Comparison of ENCODE assay signal across 8 cellular contexts in the genomic region with DNA sequence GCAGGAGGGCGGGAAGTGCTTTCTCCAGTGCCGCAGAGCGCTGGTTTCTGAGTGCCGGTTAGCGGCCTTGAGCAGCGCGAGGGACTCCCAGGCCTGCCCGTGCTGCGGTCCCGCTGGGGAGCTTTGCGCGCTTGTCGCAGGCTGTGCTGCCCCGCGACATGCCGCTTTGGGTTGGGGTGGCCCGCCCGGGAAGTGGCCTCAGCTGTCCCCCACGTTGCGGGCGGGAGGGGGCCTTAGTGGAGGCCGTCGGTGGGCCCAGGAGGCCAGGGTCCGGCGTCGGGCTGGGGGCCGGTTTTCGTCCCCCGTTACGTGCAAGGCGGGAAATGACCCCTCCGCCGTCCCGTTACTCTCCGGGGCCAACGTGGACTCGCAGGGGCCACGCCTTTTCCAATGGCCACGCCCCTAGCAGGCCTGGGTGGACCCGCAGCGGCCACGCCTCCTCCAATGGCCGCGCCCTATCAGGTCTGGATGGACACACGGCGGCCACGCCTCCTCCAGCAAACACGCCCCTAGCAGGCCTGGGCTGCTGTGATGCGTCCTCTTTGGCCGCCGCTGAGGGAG. TPM values are rescaled to one million over a fixed set of nuclear protein-coding genes. Genes with fewer than 3 reads are reported as not detected.
A peak's percentile ranks its signal among the peaks of the same experiment; 100 is the strongest.
DNase-seq lines count a peak whose midpoint lies in the region; ATAC-seq, FAIRE-seq and TF ChIP-seq lines count a peak whose summit lies in the region.

No MANE protein-coding gene starts in this region.

- TF ChIP-seq CTCF in MM.1S (IDR thresholded peaks at IDR 0.05; ENCODE audit: low read length) = no peak
- TF ChIP-seq CTCF in pancreas (IDR thresholded peaks at IDR 0.05) = no peak
- TF ChIP-seq CTCF in tibial artery (IDR thresholded peaks at IDR 0.05) = no peak

- H3K9me2 ChIP-seq in MM.1S (replicated peaks; ENCODE audit: insufficient read depth, low read length) = no peaks in the 10 kb centered on the region

- ATAC-seq in Right ventricle myocardium superior (ENCODE audit: poor library complexity) = peak; percentile 93
- ATAC-seq in pancreas = peak; percentile 86 to 93 (median 86)

- 0 to 1% methylated on average over 50 to 51 of the region's 51 CpGs for WGBS in pancreas, 2 donors

- intact Hi-C loops in Right ventricle myocardium superior (cut with DNase I) (no loop called here), pancreas (cut with DNase I) (no loop called here), tibial artery (cut with DNase I; ENCODE audit: low total_unique reads) (no loop called here)

- H3K27ac ChIP-seq in MM.1S (ENCODE audit: low read length) = peak overlapping the region; percentile 99
- H3K27ac ChIP-seq in pancreas = peak overlapping the region; percentile 92 to 98 (median 96)
- H3K27ac ChIP-seq in tibial artery = peak overlapping the region; percentile 96 to 98

- FAIRE-seq in pancreas (lab: Jason Lieb, UNC) = peak; percentile 98

- peak overlapping the region; percentile 89 for H3K4me2 ChIP-seq in MM.1S (ENCODE audit: low read depth, low read length)

- peak overlapping the region; percentile 96 for H3K4me3 ChIP-seq in MM.1S (ENCODE audit: low read length)
- H3K4me3 ChIP-seq in adipocyte (ENCODE audit: low read length) = peak overlapping the region; percentile 97
- H3K4me3 ChIP-seq in pancreas = peak overlapping the region; percentile 77 to 93 (median 88)
- H3K4me3 ChIP-seq in tibial artery = peak overlapping the region; percentile 92 to 98

- H3K9me3 ChIP-seq in MM.1S (replicated peaks; ENCODE audit: insufficient read depth, low read length) (no peaks in the 10 kb centered on the region), adipocyte (ENCODE audit: control insufficient read depth, low read length) (peaks cover 7% of the 10 kb centered on the region), pancreas (no peaks in the 10 kb centered on the region), tibial artery (peaks cover 0 to 10% (median 7%) of the 10 kb centered on the region in 3 donors)

- DNase-seq in GF-D8 (lab: John Stamatoyannopoulos, UW) (peak; percentile 89), HCEC 1CT (peak; percentile 93), MM.1S (peak; percentile 97), SW 1271 (lab: John Stamatoyannopoulos, UW) (peak; percentile 62 to 84), adipocyte (ENCODE audit: low read depth) (peak; percentile 99), Right ventricle myocardium superior (peak; percentile 99), pancreas (peak; percentile 97 to 99 (median 98)), tibial artery (peak; percentile 99)

- peak overlapping the region; percentile 99 for H3K9ac ChIP-seq in MM.1S (ENCODE audit: low read length)
- H3K9ac ChIP-seq in adipocyte (ENCODE audit: low read length) = peak overlapping the region; percentile 97

- no peaks in the 10 kb centered on the region for H4K20me1 ChIP-seq in MM.1S (ENCODE audit: insufficient read depth, low read length)

- H3K27me3 ChIP-seq in MM.1S (replicated peaks; ENCODE audit: insufficient read depth, low read length) (no peaks in the 10 kb centered on the region), adipocyte (replicated peaks; ENCODE audit: control insufficient read depth, insufficient read depth, low read length) (no peaks in the 10 kb centered on the region), pancreas (no peaks in the 10 kb centered on the region), tibial artery (no peaks in the 10 kb centered on the region)

- H3K79me2 ChIP-seq in MM.1S (ENCODE audit: low read length) = peaks cover 42% of the 10 kb centered on the region

- H2AFZ ChIP-seq in MM.1S (ENCODE audit: low read length) = peak overlapping the region; percentile 97

- H3F3A ChIP-seq in MM.1S (ENCODE audit: insufficient read depth, low read length) = peaks cover 16% of the 10 kb centered on the region; the same call in 1 of the 2 replicates

- H3K36me3 ChIP-seq in MM.1S (replicated peaks; ENCODE audit: insufficient read depth, low read length) = no peaks in the 10 kb centered on the region
- H3K36me3 ChIP-seq in adipocyte (ENCODE audit: control insufficient read depth, insufficient read depth, low read length, severe bottlenecking) = no peaks in the 10 kb centered on the region
- no peaks in the 10 kb centered on the region for H3K36me3 ChIP-seq in pancreas
- no peaks in the 10 kb centered on the region for H3K36me3 ChIP-seq in tibial artery

- H3K4me1 ChIP-seq in MM.1S (ENCODE audit: low read length) = 0 out of 2 replicates have a peak, but pooled peaks cover 7% of the 10 kb centered on the region
- H3K4me1 ChIP-seq in adipocyte (ENCODE audit: control insufficient read depth, insufficient read depth, low read length) = peaks cover 8% of the 10 kb centered on the region
- H3K4me1 ChIP-seq in pancreas = peaks cover 0 to 6% (median 0%) of the 10 kb centered on the region in 3 donors
- peaks cover 0 to 14% (median 10%) of the 10 kb centered on the region in 4 donors for H3K4me1 ChIP-seq in tibial artery

RNA-seq across cellular contexts. Expression of a gene that starts 1.0 kb away (rescaled TPM):
- total RNA-seq in Right ventricle myocardium superior = 12.6 TPM
- total RNA-seq in pancreas = 10 to 100 TPM in 1 of 6 donors, 1 to 10 TPM in 5; 6.7 to 11.6 (median 9.0) TPM
- polyA plus RNA-seq in pancreas = 10 to 100 TPM in 1 of 2 donors, 1 to 10 TPM in 1; 9.0 to 11.4 TPM

RNA-seq across cellular contexts. Expression of a gene that starts 43.8 kb away (rescaled TPM):
- total RNA-seq in Right ventricle myocardium superior = 2.8 TPM
- 1 to 10 TPM; 3.3 to 6.4 (median 4.3) TPM for total RNA-seq in pancreas
- polyA plus RNA-seq in pancreas = 1 to 10 TPM; 7.3 to 8.6 TPM

RNA-seq across cellular contexts. Expression of a gene that starts 44.0 kb away (rescaled TPM):
- total RNA-seq in Right ventricle myocardium superior = 32.3 TPM
- total RNA-seq in pancreas = 10 to 100 TPM; 22.6 to 37.7 (median 26.4) TPM
- 10 to 100 TPM in 1 of 2 donors, 1 to 10 TPM in 1; 9.2 to 10.3 TPM for polyA plus RNA-seq in pancreas

Comparison
In these comparisons a context has a peak if more than half of its experiments do, and no peak if none do; other contexts are left out.
1. Peak in every context shown above with its lines: DNase-seq, ATAC-seq, H3K4me3 ChIP-seq and H3K27ac ChIP-seq.